Comparison of ENCODE assay signal across 9 cellular contexts in the genomic region with DNA sequence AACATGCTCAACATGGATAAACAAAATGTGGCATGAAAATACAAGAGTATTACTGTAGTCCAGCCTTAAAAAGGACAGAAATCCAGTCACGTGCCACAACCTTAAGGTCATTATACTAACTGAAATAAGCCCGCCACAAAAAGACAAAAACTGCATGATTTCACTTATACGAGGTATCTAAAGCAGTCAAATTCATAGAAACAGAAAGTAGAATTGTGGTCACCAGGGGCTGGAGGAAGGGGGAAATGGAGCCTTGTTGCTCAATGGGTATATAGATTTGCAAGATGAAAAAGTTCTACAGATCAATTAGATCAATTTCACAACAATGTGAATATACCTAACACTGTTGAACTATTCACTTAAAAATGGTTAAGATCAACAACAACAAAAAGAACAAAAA. TPM values are rescaled to one million over a fixed set of nuclear protein-coding genes. Genes with fewer than 3 reads are reported as not detected.
A peak's percentile ranks its signal among the peaks of the same experiment; 100 is the strongest.
DNase-seq lines count a peak whose midpoint lies in the region; ATAC-seq lines count a peak whose summit lies in the region.
"Had no signal": no experiment of that assay in that cellular context is flagged by ENCODE, and none has a peak within 500 bp of the region (broad histone marks: within the 10 kb centered on the region; RNA-seq: fewer than 3 reads in every experiment).

No MANE protein-coding gene starts in this region.

- peak overlapping the region; percentile 58 to 91 (median 68) for H3K27ac Mint-ChIP-seq in immature natural killer cell

- peaks cover 45 to 74% of the 10 kb centered on the region in 2 donors for H3K4me1 Mint-ChIP-seq in immature natural killer cell

- intact Hi-C loops in cardiac septum (cut with DNase I), result no loop called here

- peaks cover 2 to 8% (median 2%) of the 10 kb centered on the region in 3 donors for H3K27me3 Mint-ChIP-seq in immature natural killer cell (ENCODE audit: low read depth in 3 of 3)

- DNase-seq in immature natural killer cell (peak; percentile 35 to 39 (median 36)), germinal center (ENCODE audit: low spot score) (no peak), NCI-H1417 (lab: John Stamatoyannopoulos, UW) (no peak), DMS 273 (lab: John Stamatoyannopoulos, UW; ENCODE audit: unreplicated experiment) (no peak), cardiac septum (ENCODE audit: low spot score) (no peak)
- DNase-seq: NCI-H446 treated with DMSO at 0.1 percent for 48 hours had no signal

- peak; percentile 91 for ATAC-seq in GM18870 (IDR thresholded peaks at IDR 0.05; ENCODE audit: unreplicated experiment)
- peak; percentile 91 for ATAC-seq in GM21786 (IDR thresholded peaks at IDR 0.05; ENCODE audit: unreplicated experiment)
- ATAC-seq in HG03571 (IDR thresholded peaks at IDR 0.05; ENCODE audit: unreplicated experiment), result peak; percentile 90

- H3K9me3 Mint-ChIP-seq in immature natural killer cell, result no peaks in the 10 kb centered on the region

- peak overlapping the region; percentile 9 to 73 (median 60) for H3K4me3 Mint-ChIP-seq in immature natural killer cell

- H3K36me3 Mint-ChIP-seq in immature natural killer cell, result peaks cover 0 to 14% (median 4%) of the 10 kb centered on the region in 3 donors

RNA-seq across cellular contexts. Expression of a gene that starts 7.4 kb away (rescaled TPM):
- 10 to 100 TPM; 36.8 to 60.0 (median 47.2) TPM for polyA plus RNA-seq in immature natural killer cell
- 20.5 TPM for total RNA-seq in cardiac septum

RNA-seq across cellular contexts. Expression of a gene that starts 7.4 kb away (rescaled TPM):
- polyA plus RNA-seq in immature natural killer cell, result 1 to 10 TPM in 1 of 3 donors, under 1 TPM in 1, not detected in 1; 0.10 to 2.2 TPM
- total RNA-seq in cardiac septum, result 5.4 TPM

RNA-seq across cellular contexts. Expression of a gene that starts 24.3 kb away (rescaled TPM):
- 100 to 1,000 TPM in 1 of 3 donors, 10 to 100 TPM in 2; 57.8 to 102 (median 58.7) TPM for polyA plus RNA-seq in immature natural killer cell
- total RNA-seq in cardiac septum, result 91.7 TPM

Comparison
In these comparisons a context has a peak if more than half of its experiments do, and no peak if none do; other contexts are left out.
1. DNase-seq: peak in immature natural killer cell (3 of 3); none in germinal center (single experiment), NCI-H1417 (0 of 3), DMS 273 (single experiment) and cardiac septum (single experiment).
2. Peak in every context shown above with its lines, with median percentiles within 50 percentile points of each other: ATAC-seq.